In the genomic region with DNA sequence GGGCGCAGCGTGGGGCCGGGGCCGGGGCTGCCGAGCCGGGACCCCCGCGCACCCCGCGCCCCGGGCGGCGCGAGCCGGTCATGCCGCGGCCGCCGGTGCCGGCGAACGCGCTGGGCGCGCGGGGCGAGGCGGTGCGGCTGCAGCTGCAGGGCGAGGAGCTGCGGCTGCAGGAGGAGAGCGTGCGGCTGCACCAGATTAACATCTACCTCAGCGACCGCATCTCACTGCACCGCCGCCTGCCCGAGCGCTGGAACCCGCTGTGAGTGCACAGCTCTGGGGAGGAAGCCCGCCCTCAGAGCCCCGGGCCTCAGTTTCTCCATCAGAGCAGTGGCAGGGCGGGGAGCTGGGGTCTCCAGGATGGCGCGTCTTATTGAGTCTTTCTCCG, we compare ENCODE assay signal across 8 cellular contexts. TPM values are rescaled to one million over a fixed set of nuclear protein-coding genes. Genes with fewer than 3 reads are reported as not detected.
DNase-seq lines count a peak whose midpoint lies in the region; ATAC-seq lines count a peak whose summit lies in the region.

No MANE protein-coding gene starts in this region.

- POLR2A ChIA-PET in naive thymus-derived CD4-positive, alpha-beta T cell (lab: Charles Lee), result interaction anchor here (0.5 kb wide), 1 partner anchor 32 kb away, joined by 3 read pairs; no protein-coding TSS in a partner anchor

- H3K36me3 ChIP-seq in ectodermal cell (ENCODE audit: control insufficient read depth, insufficient read depth, low read length), result no peaks in the 10 kb centered on the region
- H3K36me3 ChIP-seq in naive thymus-derived CD4-positive, alpha-beta T cell (ENCODE audit: control insufficient read depth in 2 of 3, insufficient read depth in 3 of 3, low read length in 3 of 3), result no peaks in the 10 kb centered on the region

- H3K4me1 Mint-ChIP-seq in naive thymus-derived CD4-positive, alpha-beta T cell, result peaks cover 15 to 43% (median 38%) of the 10 kb centered on the region in 7 donors

- DNase-seq in AG20443 (ENCODE audit: low spot score), result peak; percentile 34
- DNase-seq in RPMI8226, result peak; percentile 9
- peak in 5 of 9 donors; percentile 16 to 29 (median 26) for DNase-seq in naive thymus-derived CD4-positive, alpha-beta T cell
- no peak for DNase-seq in GM19240 (ENCODE audit: insufficient read length, low spot score)
- no peak for DNase-seq in globus pallidus (ENCODE audit: low spot score)
- DNase-seq in NCI-H524 treated with DMSO at 0.1 percent for 48 hours (lab: John Stamatoyannopoulos, UW), result no peak

- peaks cover 0 to 49% (median 0%) of the 10 kb centered on the region in 5 donors for H3K27me3 Mint-ChIP-seq in naive thymus-derived CD4-positive, alpha-beta T cell

- no peak overlapping the region for H3K27ac ChIP-seq in ectodermal cell (ENCODE audit: insufficient read depth, low read depth, low read length, poor library complexity, severe bottlenecking)
- no peak overlapping the region for H3K27ac ChIP-seq in naive thymus-derived CD4-positive, alpha-beta T cell (ENCODE audit: low read depth, low read length)

- H3K27ac Mint-ChIP-seq in naive thymus-derived CD4-positive, alpha-beta T cell, result peak overlapping the region in 7 of 9 donors; percentile 44 to 91 (median 67)

- peak; percentile 35 for ATAC-seq in GM19455 (IDR thresholded peaks at IDR 0.05; ENCODE audit: unreplicated experiment)
- peak; percentile 58 for ATAC-seq in naive thymus-derived CD4-positive, alpha-beta T cell

- peak overlapping the region; percentile 80 to 95 (median 88) for H3K4me3 Mint-ChIP-seq in naive thymus-derived CD4-positive, alpha-beta T cell

- H3K9me3 Mint-ChIP-seq in naive thymus-derived CD4-positive, alpha-beta T cell, result no peaks in the 10 kb centered on the region

- WGBS in ectodermal cell, 2 experiments, result 1% methylated on average over 46 of the region's 46 CpGs

- CTCF ChIA-PET in naive thymus-derived CD4-positive, alpha-beta T cell (lab: Charles Lee), result interaction anchor here (1.5 kb wide), 1 partner anchor 10 kb away, joined by 3 read pairs; no protein-coding TSS in a partner anchor

- peaks cover 11% of the 10 kb centered on the region for H3K27me3 ChIP-seq in ectodermal cell (ENCODE audit: control insufficient read depth, insufficient read depth, low read length, poor library complexity, severe bottlenecking)
- H3K27me3 ChIP-seq in naive thymus-derived CD4-positive, alpha-beta T cell (ENCODE audit: control insufficient read depth in 2 of 2, insufficient read depth in 2 of 2, low read length in 2 of 2), result no peaks in the 10 kb centered on the region

- peaks cover 0 to 10% (median 7%) of the 10 kb centered on the region in 5 donors for H3K36me3 Mint-ChIP-seq in naive thymus-derived CD4-positive, alpha-beta T cell

- peak overlapping the region; percentile 53 for H3K4me3 ChIP-seq in ectodermal cell (ENCODE audit: insufficient read depth, low read depth, low read length)
- H3K4me3 ChIP-seq in naive thymus-derived CD4-positive, alpha-beta T cell (ENCODE audit: low read length), result peak overlapping the region; percentile 56

- H3K4me1 ChIP-seq in ectodermal cell (ENCODE audit: control insufficient read depth, insufficient read depth, low read length), result peaks cover 9% of the 10 kb centered on the region
- H3K4me1 ChIP-seq in naive thymus-derived CD4-positive, alpha-beta T cell (ENCODE audit: control insufficient read depth in 2 of 2, insufficient read depth in 2 of 2, low read length in 2 of 2), result peaks cover 11 to 16% of the 10 kb centered on the region in 2 donors

- intact Hi-C loops in naive thymus-derived CD4-positive, alpha-beta T cell (cut with micrococcal nuclease), result loop anchor here (1.0 to 5.0 kb wide), 6 partner anchors 12 to 414 kb away; a partner anchor contains a TSS

- no peaks in the 10 kb centered on the region for H3K9me3 ChIP-seq in ectodermal cell (ENCODE audit: control insufficient read depth, low read length)
- H3K9me3 ChIP-seq in naive thymus-derived CD4-positive, alpha-beta T cell (ENCODE audit: control insufficient read depth in 2 of 3, low read length in 3 of 3), result no peaks in the 10 kb centered on the region

RNA-seq across cellular contexts. Expression of a gene that starts 0.3 kb away (rescaled TPM):
- polyA plus RNA-seq in ectodermal cell (2013, experiment 1 of 4), result 27.1 TPM
- 25.0 TPM for polyA plus RNA-seq in ectodermal cell (2013, experiment 2 of 4)
- polyA plus RNA-seq in ectodermal cell (2013, experiment 3 of 4), result 25.1 TPM
- 27.1 TPM for polyA plus RNA-seq in ectodermal cell (2013, experiment 4 of 4)
- 10 to 100 TPM in 4 of 5 experiments, 1 to 10 TPM in 1; 6.2 to 14.3 (median 11.4) TPM for total RNA-seq in naive thymus-derived CD4-positive, alpha-beta T cell
- 1 to 10 TPM; 3.1 to 4.3 TPM for polyA plus RNA-seq in naive thymus-derived CD4-positive, alpha-beta T cell

RNA-seq across cellular contexts. Expression of a gene that starts 11.4 kb away (rescaled TPM):
- 57.6 TPM for polyA plus RNA-seq in ectodermal cell (2013, experiment 1 of 4)
- 62.6 TPM for polyA plus RNA-seq in ectodermal cell (2013, experiment 2 of 4)
- polyA plus RNA-seq in ectodermal cell (2013, experiment 3 of 4), result 42.9 TPM
- 50.0 TPM for polyA plus RNA-seq in ectodermal cell (2013, experiment 4 of 4)
- 10 to 100 TPM in 4 of 5 experiments, 1 to 10 TPM in 1; 8.1 to 18.4 (median 13.5) TPM for total RNA-seq in naive thymus-derived CD4-positive, alpha-beta T cell
- polyA plus RNA-seq in naive thymus-derived CD4-positive, alpha-beta T cell, result 1 to 10 TPM; 5.0 to 7.5 TPM

Comparison
In these comparisons a context has a peak if more than half of its experiments do, and no peak if none do; other contexts are left out.
1. DNase-seq: peak in AG20443 (single experiment), RPMI8226 (single experiment) and naive thymus-derived CD4-positive, alpha-beta T cell (5 of 9); none in GM19240 (single experiment), globus pallidus (single experiment) and NCI-H524 treated with DMSO at 0.1 percent for 48 hours (single experiment).